In genomic region chr12:103986823-103987222, GRCh38 we compare ENCODE assay signal across 20 cellular contexts. TPM values are rescaled to one million over a fixed set of nuclear protein-coding genes. Genes with fewer than 3 reads are reported as not detected.
DNase-seq lines count a peak whose midpoint lies in the region; ATAC-seq and TF ChIP-seq lines count a peak whose summit lies in the region.
"Had no signal": no experiment of that assay in that cellular context is flagged by ENCODE, and none has a peak within 500 bp of the region (broad histone marks: within the 10 kb centered on the region; RNA-seq: fewer than 3 reads in every experiment).

No MANE protein-coding gene starts in this region.

- H3K56ac ChIP-seq in mesendoderm (ENCODE audit: low read length), result no peak overlapping the region

- no peak overlapping the region for H4K8ac ChIP-seq in mesendoderm (ENCODE audit: low read depth, low read length)

- H3K79me1 ChIP-seq in mesendoderm (ENCODE audit: low read length), result no peaks in the 10 kb centered on the region

- H3K27me3 ChIP-seq in brain microvascular endothelial cell (replicated peaks) (no peaks in the 10 kb centered on the region), mesendoderm (ENCODE audit: insufficient read depth, low read length, poor library complexity) (no peaks in the 10 kb centered on the region)
- H3K27me3 ChIP-seq: BE2C, suprapubic skin had no signal

- no peak overlapping the region for H2BK15ac ChIP-seq in mesendoderm (replicated peaks; ENCODE audit: low read depth)

- H3K27ac ChIP-seq in brain microvascular endothelial cell (no peak overlapping the region), mesendoderm (ENCODE audit: low read depth, low read length) (no peak overlapping the region)
- H3K27ac ChIP-seq: suprapubic skin had no signal

- H3K36me3 Mint-ChIP-seq in HFFc6 (ENCODE audit: low read depth) (peaks cover 24% of the 10 kb centered on the region), type B pancreatic cell (peaks cover 15% of the 10 kb centered on the region)

- in situ Hi-C loops in brain microvascular endothelial cell (cut with HindIII; ENCODE audit: low pct_ligation_motif_present, low sequenced_read_pairs), result no loop called here

- H3K79me2 ChIP-seq in mesendoderm (ENCODE audit: control insufficient read depth, insufficient read depth, low read length), result no peaks in the 10 kb centered on the region

- DNase-seq in AG09309 (ENCODE audit: low read depth), result peak; percentile 46
- DNase-seq in HFFc6, result peak; percentile 85
- DNase-seq in brain microvascular endothelial cell, result peak; percentile 28
- DNase-seq in mesendoderm, result peak; percentile 71
- no peak for DNase-seq in GM10266 (ENCODE audit: extremely low spot score)
- no peak for DNase-seq in type B pancreatic cell (ENCODE audit: extremely low spot score, unreplicated experiment)
- no peak for DNase-seq in T-helper 9 cell
- DNase-seq: activated CD4-positive, alpha-beta T cell treated with anti-CD3 and anti-CD28 coated beads for 48 hours; activated naive CD4-positive, alpha-beta T cell treated with anti-CD3 and anti-CD28 coated beads for 36 hours; BE2C; caudate nucleus; endodermal cell; foreskin melanocyte; naive B cell; NCI-H1930; NCI-H510A treated with DMSO at 0.1 percent for 48 hours; OCI-M1 had no signal

- H3K4me3 ChIP-seq in AG09309 (ENCODE audit: control insufficient read depth, low read depth, low read length), result no peak overlapping the region
- H3K4me3 ChIP-seq in brain microvascular endothelial cell (ENCODE audit: low read depth, low read length), result no peak overlapping the region
- H3K4me3 ChIP-seq in mesendoderm (ENCODE audit: low read length), result no peak overlapping the region
- H3K4me3 ChIP-seq: suprapubic skin had no signal

- H3K23ac ChIP-seq in mesendoderm (ENCODE audit: low read length), result no peak overlapping the region

- H3K4me2 ChIP-seq in mesendoderm (ENCODE audit: low read length), result no peak overlapping the region

- WGBS in mesendoderm (ENCODE audit: extremely low coverage, insufficient coverage, low lambda C conversion rate), result no CpG with 5 or more reads among the region's 2 CpGs

- H3K9ac ChIP-seq in mesendoderm (ENCODE audit: low read length), result no peak overlapping the region

- no peaks in the 10 kb centered on the region for H3K27me3 Mint-ChIP-seq in HFFc6 (ENCODE audit: insufficient read depth)
- H3K27me3 Mint-ChIP-seq in type B pancreatic cell, result no peaks in the 10 kb centered on the region
- H3K27me3 Mint-ChIP-seq: naive B cell had no signal

- no peak overlapping the region for H4K5ac ChIP-seq in mesendoderm (ENCODE audit: low read length)

- H3K4ac ChIP-seq in mesendoderm (ENCODE audit: low read depth, low read length), result no peak overlapping the region

- H3K4me1 ChIP-seq in mesendoderm (ENCODE audit: control insufficient read depth, low read depth, low read length), result no peaks in the 10 kb centered on the region
- H3K4me1 ChIP-seq: BE2C, suprapubic skin had no signal

- H3K9me3 Mint-ChIP-seq in HFFc6, result no peaks in the 10 kb centered on the region
- H3K9me3 Mint-ChIP-seq in type B pancreatic cell, result no peaks in the 10 kb centered on the region
- H3K9me3 Mint-ChIP-seq: activated naive CD4-positive, alpha-beta T cell treated with anti-CD3 and anti-CD28 coated beads for 36 hours; endodermal cell; naive B cell had no signal

- H3K4me3 Mint-ChIP-seq in HFFc6 (0 out of 2 replicates have a peak overlapping the region, but pooled peaks have one; percentile 4), type B pancreatic cell (no peak overlapping the region)
- H3K4me3 Mint-ChIP-seq: activated naive CD4-positive, alpha-beta T cell treated with anti-CD3 and anti-CD28 coated beads for 36 hours; endodermal cell; naive B cell had no signal

- H3K18ac ChIP-seq in mesendoderm (ENCODE audit: low read length), result no peak overlapping the region

- no peak overlapping the region for H2AK5ac ChIP-seq in mesendoderm (ENCODE audit: low read length)

- peak overlapping the region; percentile 73 for H3K27ac Mint-ChIP-seq in HFFc6
- H3K27ac Mint-ChIP-seq in type B pancreatic cell, result no peak overlapping the region
- H3K27ac Mint-ChIP-seq: activated naive CD4-positive, alpha-beta T cell treated with anti-CD3 and anti-CD28 coated beads for 36 hours; endodermal cell; naive B cell had no signal

- no peak overlapping the region for H2BK120ac ChIP-seq in mesendoderm (ENCODE audit: low read depth, low read length)

- ATAC-seq in HG03108 (IDR thresholded peaks at IDR 0.05; ENCODE audit: unreplicated experiment), result no peak
- ATAC-seq: HCT116 had no signal

- TF ChIP-seq CTCF in AG09309 (IDR thresholded peaks at IDR 0.05; ENCODE audit: control insufficient read depth, insufficient read depth, low read depth, low read length, missing control alignments) (no peak), HFFc6 (IDR thresholded peaks at IDR 0.05) (no peak), brain microvascular endothelial cell (IDR thresholded peaks at IDR 0.05; ENCODE audit: low read depth, low read length, missing control alignments) (no peak), GM10266 (IDR thresholded peaks at IDR 0.05; ENCODE audit: control insufficient read depth, insufficient read depth, low read depth, missing control alignments) (no peak), type B pancreatic cell (conservative IDR thresholded peaks at IDR 0.05) (no peak)

- no peak overlapping the region for H2BK5ac ChIP-seq in mesendoderm (ENCODE audit: low read length)

- peaks cover 17% of the 10 kb centered on the region for H3K4me1 Mint-ChIP-seq in HFFc6 (ENCODE audit: low read depth)
- no peaks in the 10 kb centered on the region for H3K4me1 Mint-ChIP-seq in type B pancreatic cell (ENCODE audit: unreplicated experiment)
- H3K4me1 Mint-ChIP-seq: endodermal cell, naive B cell had no signal

- H3K36me3 ChIP-seq in brain microvascular endothelial cell (replicated peaks), result peaks cover 52% of the 10 kb centered on the region
- peaks cover 1% of the 10 kb centered on the region for H3K36me3 ChIP-seq in mesendoderm (ENCODE audit: control insufficient read depth, insufficient read depth, low read length)

RNA-seq across cellular contexts. Expression of gene TDG, which starts 21.2 kb away (rescaled TPM):
- 10 to 100 TPM; 13.9 to 19.7 (median 16.0) TPM for total RNA-seq in HFFc6 (2021; fragmentation: NEBNext Ultra II Directional; extraction: Animal tissue kit (Norgen Biotek cat#: 25700))
- 134 TPM for polyA plus RNA-seq in mesendoderm (2013, experiment 1 of 2)
- 138 TPM for polyA plus RNA-seq in mesendoderm (2013, experiment 2 of 2)
- 40.1 and 43.6 TPM in 2 replicates for total RNA-seq in type B pancreatic cell (ENCODE audit: low replicate concordance)

RNA-seq across cellular contexts. Expression of gene HSP90B1, which starts 56.6 kb away (rescaled TPM):
- total RNA-seq in HFFc6 (2021; fragmentation: NEBNext Ultra II Directional; extraction: Animal tissue kit (Norgen Biotek cat#: 25700)), result 1,000 to 10,000 TPM; 1,001 to 1,318 (median 1,069) TPM
- polyA plus RNA-seq in mesendoderm (2013, experiment 1 of 2), result 620 TPM
- polyA plus RNA-seq in mesendoderm (2013, experiment 2 of 2), result 616 TPM
- 832 and 967 TPM in 2 replicates for total RNA-seq in type B pancreatic cell (ENCODE audit: low replicate concordance)

Comparison
In these comparisons a context has a peak if more than half of its experiments do, and no peak if none do; other contexts are left out.
1. DNase-seq: peak in AG09309 (single experiment), HFFc6 (single experiment), brain microvascular endothelial cell (single experiment) and mesendoderm (single experiment); none in GM10266 (single experiment), type B pancreatic cell (single experiment) and T-helper 9 cell (single experiment).